ENCODE assay signal across 7 cellular contexts in the genomic region with DNA sequence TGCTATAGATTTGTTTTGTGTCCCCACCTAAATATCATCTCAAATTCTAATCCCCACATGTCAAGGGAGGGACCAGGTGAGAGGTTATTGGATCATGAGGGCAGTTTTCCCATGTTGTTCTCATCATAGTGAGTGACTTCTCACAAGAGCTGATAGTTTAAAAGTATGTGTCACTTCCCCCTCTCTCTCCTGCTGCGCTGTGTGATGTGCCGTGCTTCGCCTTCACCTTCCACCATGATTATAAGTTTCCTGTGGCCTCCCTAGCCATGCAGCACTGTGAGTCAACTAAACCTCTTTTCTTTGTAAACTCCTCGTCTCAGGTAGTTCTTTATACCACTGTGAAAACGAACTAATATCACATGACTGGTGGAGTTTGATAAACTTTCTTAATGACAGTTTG.
A peak's percentile ranks its signal among the peaks of the same experiment; 100 is the strongest.
DNase-seq lines count a peak whose midpoint lies in the region; ATAC-seq, FAIRE-seq and TF ChIP-seq lines count a peak whose summit lies in the region.
"Not testable (repeated sequence)": the region's sequence is repeated elsewhere in the genome, so short reads cannot be mapped to it uniquely, and the experiment has no call there.

No MANE protein-coding gene starts in this region.

- not testable (repeated sequence) for H3K4me3 Mint-ChIP-seq in activated CD4-positive, alpha-beta T cell treated with anti-CD3 and anti-CD28 coated beads, Interleukin-2, amount 10 ng/mL, durations not matched to agents 24 days and 14 days; activated T-cell treated with anti-CD3 and anti-CD28 coated beads, Interleukin-2, amount 50 U/mL, for 72 hours; memory B cell; osteocyte (ENCODE audit: unreplicated experiment)

- intact Hi-C loops in activated CD4-positive, alpha-beta T cell treated with anti-CD3 and anti-CD28 coated beads, Interleukin-2, amount 10 ng/mL, durations not matched to agents 24 days and 14 days (cut with micrococcal nuclease); GM12878 (cut with micrococcal nuclease; ENCODE audit: unreplicated experiment): not testable (repeated sequence)

- not testable (repeated sequence) for H3K27ac ChIP-seq in GM12878 (ENCODE audit: control insufficient read depth, insufficient read depth)

- DNase-seq in activated CD4-positive, alpha-beta T cell treated with anti-CD3 and anti-CD28 coated beads, Interleukin-2, amount 10 ng/mL, durations not matched to agents 24 days and 14 days: peak; percentile 55
- not testable (repeated sequence) for DNase-seq in activated T-cell treated with anti-CD3 and anti-CD28 coated beads, Interleukin-2, amount 50 U/mL, for 72 hours; GM12878 (ENCODE audit: low read depth, low spot score); memory B cell (ENCODE audit: low spot score in 2 of 2); stimulated activated naive CD8-positive, alpha-beta T cell treated with anti-CD3 and anti-CD28 coated beads, Interleukin-15, Interleukin-2, amounts not matched to agents 100 U/mL and 50 U/mL, for 24 hours
- peak; percentile 56 for DNase-seq in osteocyte (ENCODE audit: extremely low spot score, unreplicated experiment)

- not testable (repeated sequence) for H2AFZ ChIP-seq in Loucy (ENCODE audit: low read length); GM12878 (ENCODE audit: control insufficient read depth, low read depth, low read length)

- not testable (repeated sequence) for H3K9me2 ChIP-seq in Loucy (replicated peaks; ENCODE audit: low read depth, low read length)

- H3K27me3 Mint-ChIP-seq in activated CD4-positive, alpha-beta T cell treated with anti-CD3 and anti-CD28 coated beads, Interleukin-2, amount 10 ng/mL, durations not matched to agents 24 days and 14 days: peaks cover 31% of the 10 kb centered on the region
- H3K27me3 Mint-ChIP-seq in activated T-cell treated with anti-CD3 and anti-CD28 coated beads, Interleukin-2, amount 50 U/mL, for 72 hours (ENCODE audit: low read depth): peaks cover 53% of the 10 kb centered on the region
- H3K27me3 Mint-ChIP-seq in memory B cell; osteocyte (ENCODE audit: unreplicated experiment): not testable (repeated sequence)

- H3K4me3 ChIP-seq in Loucy (ENCODE audit: low read length, poor library complexity, severe bottlenecking); GM12878: not testable (repeated sequence)

- H3K27me3 ChIP-seq in Loucy (ENCODE audit: insufficient read depth, low read length, poor library complexity, severe bottlenecking); GM12878 (replicated peaks in 1 of 2; ENCODE audit: control insufficient read depth in 2 of 2, insufficient read depth in 2 of 2, low read length in 1 of 2): not testable (repeated sequence)

- WGBS in GM12878 (ENCODE audit: insufficient coverage, insufficient replicate concordance, low lambda C conversion rate, missing lambda C conversion rate): no CpG with 5 or more reads among the region's 5 CpGs

- H3K36me3 Mint-ChIP-seq in activated CD4-positive, alpha-beta T cell treated with anti-CD3 and anti-CD28 coated beads, Interleukin-2, amount 10 ng/mL, durations not matched to agents 24 days and 14 days (ENCODE audit: low read depth); activated T-cell treated with anti-CD3 and anti-CD28 coated beads, Interleukin-2, amount 50 U/mL, for 72 hours (ENCODE audit: insufficient read depth in 2 of 2); memory B cell; osteocyte (ENCODE audit: unreplicated experiment): not testable (repeated sequence)

- not testable (repeated sequence) for BruUV-seq in GM12878 (replicated peaks; lab: Mats Ljungman, UMichigan)

- H3K9me3 Mint-ChIP-seq in activated CD4-positive, alpha-beta T cell treated with anti-CD3 and anti-CD28 coated beads, Interleukin-2, amount 10 ng/mL, durations not matched to agents 24 days and 14 days; activated T-cell treated with anti-CD3 and anti-CD28 coated beads, Interleukin-2, amount 50 U/mL, for 72 hours; memory B cell: not testable (repeated sequence)
- H3K9me3 Mint-ChIP-seq in osteocyte (ENCODE audit: unreplicated experiment): peaks cover 56% of the 10 kb centered on the region

- not testable (repeated sequence) for H3K9ac ChIP-seq in Loucy (ENCODE audit: low read depth, low read length, poor library complexity, severe bottlenecking); GM12878 (ENCODE audit: control insufficient read depth, insufficient read depth, low read length)

- H3K4me1 Mint-ChIP-seq in activated CD4-positive, alpha-beta T cell treated with anti-CD3 and anti-CD28 coated beads, Interleukin-2, amount 10 ng/mL, durations not matched to agents 24 days and 14 days; activated T-cell treated with anti-CD3 and anti-CD28 coated beads, Interleukin-2, amount 50 U/mL, for 72 hours (ENCODE audit: low read depth); memory B cell; osteocyte (ENCODE audit: unreplicated experiment): not testable (repeated sequence)

- peak overlapping the region; percentile 6 for H3K4me2 ChIP-seq in Loucy (ENCODE audit: low read depth, low read length, poor library complexity, severe bottlenecking)
- not testable (repeated sequence) for H3K4me2 ChIP-seq in GM12878 (ENCODE audit: control insufficient read depth, insufficient read depth)

- peaks cover 25% of the 10 kb centered on the region for H3F3A ChIP-seq in Loucy (ENCODE audit: low read depth)

- POLR2A ChIA-PET in GM12878 (lab: Charles Lee): not testable (repeated sequence)

- TF ChIP-seq RAD21 in GM12878 (IDR thresholded peaks at IDR 0.05; ENCODE audit: insufficient read depth, low read depth, low read length): not testable (repeated sequence)

- RAD21 ChIA-PET in GM12878 (lab: Charles Lee; ENCODE audit: unreplicated experiment): not testable (repeated sequence)

- TF ChIP-seq EP300 in GM12878 (IDR thresholded peaks at IDR 0.05; ENCODE audit: borderline replicate concordance in 1 of 2, control insufficient read depth in 1 of 2, low read depth in 2 of 2, low read length in 2 of 2): not testable (repeated sequence)

- not testable (repeated sequence) for H3K27ac Mint-ChIP-seq in activated CD4-positive, alpha-beta T cell treated with anti-CD3 and anti-CD28 coated beads, Interleukin-2, amount 10 ng/mL, durations not matched to agents 24 days and 14 days; activated T-cell treated with anti-CD3 and anti-CD28 coated beads, Interleukin-2, amount 50 U/mL, for 72 hours; memory B cell; osteocyte (ENCODE audit: unreplicated experiment)

- not testable (repeated sequence) for H3K79me2 ChIP-seq in Loucy (ENCODE audit: insufficient read depth, low read length); GM12878 (ENCODE audit: control insufficient read depth, insufficient read depth, low read length)

- CTCF ChIA-PET in GM12878 (lab: Yijun Ruan, JAX): not testable (repeated sequence)

- not testable (repeated sequence) for H4K20me1 ChIP-seq in Loucy (ENCODE audit: insufficient read depth, low read length, poor library complexity, severe bottlenecking); GM12878 (ENCODE audit: control insufficient read depth, insufficient read depth)

- H3K9me3 ChIP-seq in Loucy (ENCODE audit: insufficient read depth, low read depth, low read length); GM12878 (replicated peaks; ENCODE audit: control insufficient read depth, insufficient read depth, low read length): not testable (repeated sequence)

- SMC1A ChIA-PET in GM12878 (lab: Charles Lee; ENCODE audit: uncharacterized antibody, unreplicated experiment): not testable (repeated sequence)

- H3K36me3 ChIP-seq in Loucy (ENCODE audit: insufficient read depth, low read length); GM12878 (ENCODE audit: control insufficient read depth in 2 of 2, insufficient read depth in 2 of 2, low read length in 1 of 2): not testable (repeated sequence)

- not testable (repeated sequence) for TF ChIP-seq CTCF in Loucy (conservative IDR thresholded peaks at IDR 0.05; ENCODE audit: low read length); GM12878 (IDR thresholded peaks at IDR 0.05 in 2 of 3, conservative IDR thresholded peaks at IDR 0.05 in 1 of 3; ENCODE audit: control insufficient read depth in 2 of 3, extremely low read depth in 1 of 3, insufficient read depth in 1 of 3, low read depth in 3 of 3, low read length in 3 of 3); osteocyte (IDR thresholded peaks at IDR 0.05)

- not testable (repeated sequence) for FAIRE-seq in GM12878 (lab: Jason Lieb, UNC)

- H3K4me1 ChIP-seq in Loucy (ENCODE audit: insufficient read depth, low read length, poor library complexity, severe bottlenecking): peaks cover 54% of the 10 kb centered on the region
- not testable (repeated sequence) for H3K4me1 ChIP-seq in GM12878 (ENCODE audit: control insufficient read depth, insufficient read depth, low read length)

- TF ChIP-seq POLR2A in GM12878 (IDR thresholded peaks at IDR 0.05; ENCODE audit: low read depth, low read length): not testable (repeated sequence)

- in situ Hi-C loops in GM12878 (cut with MboI): not testable (repeated sequence)

- ATAC-seq in activated T-cell treated with anti-CD3 and anti-CD28 coated beads, Interleukin-2, amount 50 U/mL, for 72 hours (replicated peaks in 1 of 2): peak; percentile 78 to 84
- ATAC-seq in GM12878 (0 out of 3 replicates have a peak, but pooled peaks have one; percentile 29), memory B cell (ENCODE audit: low read depth) (peak; percentile 46)
- ATAC-seq in stimulated activated naive CD8-positive, alpha-beta T cell treated with anti-CD3 and anti-CD28 coated beads, Interleukin-15, Interleukin-2, amounts not matched to agents 100 U/mL and 50 U/mL, for 24 hours: peak; percentile 33

Comparison
In these comparisons a context has a peak if more than half of its experiments do, and no peak if none do; other contexts are left out.
1. ATAC-seq: peak in every context shown above with its lines; median percentile 81 in activated T-cell treated with anti-CD3 and anti-CD28 coated beads, Interleukin-2, amount 50 U/mL, for 72 hours; 46 in memory B cell; 33 in stimulated activated naive CD8-positive, alpha-beta T cell treated with anti-CD3 and anti-CD28 coated beads, Interleukin-15, Interleukin-2, amounts not matched to agents 100 U/mL and 50 U/mL, for 24 hours; 29 in GM12878.